Comparison of ENCODE assay signal across 11 cellular contexts in the genomic region with DNA sequence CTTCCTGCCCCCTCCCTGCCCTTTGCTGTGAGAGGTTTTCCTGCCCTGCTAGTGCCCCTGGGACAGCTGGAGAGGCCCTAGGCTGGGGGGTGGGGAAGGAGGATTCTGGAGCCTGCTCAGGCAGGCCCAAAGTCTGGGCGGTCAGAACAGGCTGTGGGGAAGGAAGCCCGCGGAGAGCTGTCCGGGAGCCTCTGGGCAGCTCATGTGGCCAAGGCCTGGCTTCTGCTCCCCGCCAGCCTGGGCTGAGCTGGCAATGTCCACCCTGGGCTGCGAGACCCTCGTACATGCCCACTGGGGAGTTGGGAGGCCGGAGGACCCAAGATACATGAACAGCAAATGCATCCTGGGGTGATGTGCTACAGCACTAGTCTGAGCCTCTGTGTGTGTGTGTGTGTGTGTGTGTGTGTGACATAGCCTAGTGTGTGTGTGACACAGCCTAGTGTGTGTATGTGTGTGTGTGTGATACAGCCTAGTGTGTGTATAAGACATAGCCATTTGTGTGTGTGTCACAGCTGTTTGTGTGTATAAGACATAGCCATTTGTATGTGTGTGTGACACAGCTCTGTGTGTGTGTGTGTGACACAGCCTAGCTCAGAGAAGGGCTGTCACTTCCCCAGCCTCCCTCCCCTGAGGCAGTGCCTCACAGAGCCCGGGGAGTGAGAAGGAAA.
A peak's percentile ranks its signal among the peaks of the same experiment; 100 is the strongest.
DNase-seq lines count a peak whose midpoint lies in the region; ATAC-seq and TF ChIP-seq lines count a peak whose summit lies in the region.
"Had no signal": no experiment of that assay in that cellular context is flagged by ENCODE, and none has a peak within 500 bp of the region (broad histone marks: within the 10 kb centered on the region; RNA-seq: fewer than 3 reads in every experiment).

No MANE protein-coding gene starts in this region.

- peaks cover 0 to 25% (median 0%) of the 10 kb centered on the region in 11 experiments; a peak in 5 of 22 replicates for H3K27me3 ChIP-seq in BLaER1 treated with 17β-estradiol and CSF1 and Interleukin-3, amounts not matched to agents 10 nM and 100 nM
- no peaks in the 10 kb centered on the region for H3K27me3 ChIP-seq in endodermal cell (ENCODE audit: control insufficient read depth, insufficient read depth, low read length, poor library complexity, severe bottlenecking)
- peaks cover 0 to 6% (median 0%) of the 10 kb centered on the region in 3 experiments for H3K27me3 ChIP-seq in neuronal stem cell (ENCODE audit: control insufficient read depth in 3 of 3, insufficient read depth in 3 of 3, low read depth in 1 of 3, low read length in 3 of 3)

- H3K9me3 ChIP-seq in BLaER1 treated with 17β-estradiol and CSF1 and Interleukin-3, amounts not matched to agents 10 nM and 100 nM (replicated peaks in 1 of 11) = no peaks in the 10 kb centered on the region
- no peaks in the 10 kb centered on the region for H3K9me3 ChIP-seq in endodermal cell (ENCODE audit: control insufficient read depth, low read length)
- H3K9me3 ChIP-seq in neuronal stem cell (replicated peaks in 1 of 2; ENCODE audit: control insufficient read depth in 2 of 2, insufficient read depth in 1 of 2, low read depth in 1 of 2, low read length in 2 of 2) = peaks cover 0 to 2% of the 10 kb centered on the region in 2 donors

- H2AK5ac ChIP-seq in neuronal stem cell (ENCODE audit: low read depth, low read length) = peak overlapping the region; percentile 95

- H2BK15ac ChIP-seq in neuronal stem cell (ENCODE audit: low read length) = peak overlapping the region; percentile 90

- H3K9me3 Mint-ChIP-seq in endodermal cell = no peaks in the 10 kb centered on the region
- H3K9me3 Mint-ChIP-seq: activated B cell treated with CpG ODN at 0.5 μM for 24 hours; activated T-helper 2 cell treated with anti-CD3 and anti-CD28 coated beads, Interferon-gamma antibody, Interleukin-2, Interleukin-4, amounts not matched to agents 10 μg/mL and 5 μg/mL and 100 μg/mL, durations not matched to agents 14 hours and 24 hours and 36 hours had no signal

- peak overlapping the region in 8 of 11 experiments; percentile 52 to 96 (median 68); a peak in 16 of 22 replicates for H3K27ac ChIP-seq in BLaER1 treated with 17β-estradiol and CSF1 and Interleukin-3, amounts not matched to agents 10 nM and 100 nM
- peak overlapping the region; percentile 6 for H3K27ac ChIP-seq in endodermal cell (ENCODE audit: low read depth, low read length)
- no peak overlapping the region for H3K27ac ChIP-seq in neuronal stem cell (replicated peaks; ENCODE audit: low read length)

- peak overlapping the region; percentile 83 for H2BK5ac ChIP-seq in neuronal stem cell (ENCODE audit: low read length)

- peak overlapping the region; percentile 88 to 100 (median 98) for H3K4me2 ChIP-seq in BLaER1 treated with 17β-estradiol and CSF1 and Interleukin-3, amounts not matched to agents 10 nM and 100 nM
- H3K4me2 ChIP-seq in neuronal stem cell (ENCODE audit: insufficient read depth, low read length, poor library complexity, severe bottlenecking) = no peak overlapping the region

- no peak overlapping the region for H2AFZ ChIP-seq in neuronal stem cell (ENCODE audit: low read length)

- no peaks in the 10 kb centered on the region for H3K36me3 ChIP-seq in BLaER1 treated with 17β-estradiol and CSF1 and Interleukin-3, amounts not matched to agents 10 nM and 100 nM
- H3K36me3 ChIP-seq in endodermal cell (ENCODE audit: control insufficient read depth, insufficient read depth, low read length) = no peaks in the 10 kb centered on the region
- no peaks in the 10 kb centered on the region for H3K36me3 ChIP-seq in neuronal stem cell (replicated peaks in 1 of 2; ENCODE audit: control insufficient read depth in 2 of 2, insufficient read depth in 2 of 2, low read length in 2 of 2)

- 40 to 80% methylated on average over 1 to 9 of the region's 9 CpGs for WGBS in endodermal cell (ENCODE audit: insufficient coverage in 1 of 2, insufficient read length in 1 of 2), 2 experiments
- WGBS in neuronal stem cell (ENCODE audit: extremely low coverage in 2 of 2, insufficient read length in 2 of 2, insufficient replicate concordance in 1 of 2), 2 donors = no CpG with 5 or more reads among the region's 9 CpGs

- TF ChIP-seq CTCF in endodermal cell (conservative IDR thresholded peaks at IDR 0.05) = no peak

- no peaks in the 10 kb centered on the region for H3K27me3 Mint-ChIP-seq in endodermal cell (ENCODE audit: insufficient read depth)

- H3K4me1 ChIP-seq in BLaER1 treated with 17β-estradiol and CSF1 and Interleukin-3, amounts not matched to agents 10 nM and 100 nM = peaks cover 59 to 96% (median 89%) of the 10 kb centered on the region in 10 experiments
- H3K4me1 ChIP-seq in endodermal cell (ENCODE audit: control insufficient read depth, insufficient read depth, low read length) (peaks cover 23% of the 10 kb centered on the region), neuronal stem cell (ENCODE audit: control insufficient read depth in 2 of 2, insufficient read depth in 1 of 2, low read depth in 1 of 2, low read length in 2 of 2) (peaks cover 48 to 79% of the 10 kb centered on the region in 2 donors)

- in situ Hi-C loops in KBM-7 (cut with MboI; ENCODE audit: low pct_unique_long_range_greater_than_20kb, low sequenced_read_pairs) = no loop called here

- H3K18ac ChIP-seq in neuronal stem cell (ENCODE audit: low read length) = peak overlapping the region; percentile 76

- no peak overlapping the region for H4K91ac ChIP-seq in neuronal stem cell (ENCODE audit: low read depth, low read length, poor library complexity)

- no peak for ATAC-seq in HG03342 (IDR thresholded peaks at IDR 0.05; ENCODE audit: unreplicated experiment)

- H4K8ac ChIP-seq in neuronal stem cell (ENCODE audit: low read depth, low read length) = no peak overlapping the region

- no peak overlapping the region for H3K4me3 Mint-ChIP-seq in endodermal cell
- H3K4me3 Mint-ChIP-seq: activated B cell treated with CpG ODN at 0.5 μM for 24 hours had no signal

- H4K20me1 ChIP-seq in BLaER1 treated with 17β-estradiol and CSF1 and Interleukin-3, amounts not matched to agents 10 nM and 100 nM = peaks cover 0 to 9% (median 0%) of the 10 kb centered on the region in 11 experiments; a peak in 2 of 22 replicates

- H3K23ac ChIP-seq in neuronal stem cell (ENCODE audit: low read depth, low read length, poor library complexity) = peak overlapping the region; percentile 58

- H3K79me1 ChIP-seq in neuronal stem cell (ENCODE audit: low read depth, low read length) = no peaks in the 10 kb centered on the region

- no peak overlapping the region for H3K4ac ChIP-seq in neuronal stem cell (ENCODE audit: low read length)

- H3K9ac ChIP-seq in BLaER1 treated with 17β-estradiol and CSF1 and Interleukin-3, amounts not matched to agents 10 nM and 100 nM = peak overlapping the region in 8 of 11 experiments; percentile 51 to 77 (median 68); a peak in 15 of 22 replicates
- no peak overlapping the region for H3K9ac ChIP-seq in endodermal cell (ENCODE audit: extremely low read depth, low read length, poor library complexity, severe bottlenecking)
- peak overlapping the region; percentile 80 for H3K9ac ChIP-seq in neuronal stem cell (ENCODE audit: low read depth, low read length, poor library complexity)

- DNase-seq in KBM-7 (peak; percentile 56), endodermal cell (no peak), neuronal stem cell (ENCODE audit: low spot score) (no peak), glomerular visceral epithelial cell (ENCODE audit: extremely low spot score) (no peak), NAMALWA (ENCODE audit: low spot score) (no peak), CD1c-positive myeloid dendritic cell (ENCODE audit: extremely low spot score) (no peak)
- DNase-seq: activated B cell treated with CpG ODN at 0.5 μM for 24 hours, OCI-M1 had no signal

- H3K14ac ChIP-seq in neuronal stem cell (ENCODE audit: low read length) = no peak overlapping the region

- peaks cover 33% of the 10 kb centered on the region for H3K4me1 Mint-ChIP-seq in endodermal cell

- peak overlapping the region in 5 of 10 experiments; percentile 22 to 44 (median 31); a peak in 6 of 20 replicates for H3K4me3 ChIP-seq in BLaER1 treated with 17β-estradiol and CSF1 and Interleukin-3, amounts not matched to agents 10 nM and 100 nM
- H3K4me3 ChIP-seq in endodermal cell (ENCODE audit: low read length) (no peak overlapping the region), neuronal stem cell (ENCODE audit: low read length in 2 of 2) (peak overlapping the region in 1 of 2 donors; percentile 8)

- no peak overlapping the region for H2BK120ac ChIP-seq in neuronal stem cell (ENCODE audit: low read depth, low read length)

- H2BK12ac ChIP-seq in neuronal stem cell (ENCODE audit: low read length) = peak overlapping the region; percentile 93

- H3K27ac Mint-ChIP-seq in endodermal cell = peak overlapping the region; percentile 52
- H3K27ac Mint-ChIP-seq: activated B cell treated with CpG ODN at 0.5 μM for 24 hours; activated T-helper 2 cell treated with anti-CD3 and anti-CD28 coated beads, Interferon-gamma antibody, Interleukin-2, Interleukin-4, amounts not matched to agents 10 μg/mL and 5 μg/mL and 100 μg/mL, durations not matched to agents 14 hours and 24 hours and 36 hours had no signal

- H3K36me3 Mint-ChIP-seq in endodermal cell (ENCODE audit: low read depth) = no peaks in the 10 kb centered on the region
